Comparison of ENCODE assay signal across 8 cellular contexts in genomic region chrY:12661974-12662670, GRCh38. TPM values are rescaled to one million over a fixed set of nuclear protein-coding genes. Genes with fewer than 3 reads are reported as not detected.
A peak's percentile ranks its signal among the peaks of the same experiment; 100 is the strongest.
DNase-seq lines count a peak whose midpoint lies in the region; ATAC-seq and FAIRE-seq lines count a peak whose summit lies in the region.

No MANE protein-coding gene starts in this region.

- H3K4me3 Mint-ChIP-seq in activated naive CD4-positive, alpha-beta T cell treated with anti-CD3 and anti-CD28 coated beads for 36 hours = peak overlapping the region; percentile 92

- H3K36me3 Mint-ChIP-seq in activated naive CD4-positive, alpha-beta T cell treated with anti-CD3 and anti-CD28 coated beads for 36 hours (ENCODE audit: low read depth) = peaks cover 18% of the 10 kb centered on the region

- CTCF ChIA-PET in activated naive CD4-positive, alpha-beta T cell treated with anti-CD3 and anti-CD28 coated beads for 36 hours (lab: Charles Lee) = no interaction called here

- DNase-seq in GM18507 (ENCODE audit: extremely low spot score, insufficient read length, low read depth) (peak; percentile 42), left kidney (ENCODE audit: low read depth, low spot score) (peak; percentile 91), substantia nigra (lab: John Stamatoyannopoulos, UW) (peak in 27 of 49 donors; percentile 0 to 63 (median 24)), RKO (ENCODE audit: low spot score) (no peak), NAMALWA (ENCODE audit: low spot score) (no peak)
- peak; percentile 86 for DNase-seq in activated naive CD4-positive, alpha-beta T cell treated with anti-CD3 and anti-CD28 coated beads for 36 hours

- H3K9me3 Mint-ChIP-seq in activated naive CD4-positive, alpha-beta T cell treated with anti-CD3 and anti-CD28 coated beads for 36 hours = no peaks in the 10 kb centered on the region

- peak; percentile 66 for FAIRE-seq in GM18507 (lab: Jason Lieb, UNC)

- H3K27me3 Mint-ChIP-seq in activated naive CD4-positive, alpha-beta T cell treated with anti-CD3 and anti-CD28 coated beads for 36 hours (ENCODE audit: low read depth) = no peaks in the 10 kb centered on the region

- peaks cover 32% of the 10 kb centered on the region for H3K36me3 ChIP-seq in KOPT-K1 (ENCODE audit: insufficient read depth, low read length)

- H3K27ac Mint-ChIP-seq in activated naive CD4-positive, alpha-beta T cell treated with anti-CD3 and anti-CD28 coated beads for 36 hours = peak overlapping the region; percentile 98

- intact Hi-C loops in activated naive CD4-positive, alpha-beta T cell treated with anti-CD3 and anti-CD28 coated beads for 36 hours (cut with micrococcal nuclease) = loop anchor here (1.0 to 2.0 kb wide), 4 partner anchors 71 to 817 kb away; partner anchors contain the start of gene DDX3Y

- H3K4me1 Mint-ChIP-seq in activated naive CD4-positive, alpha-beta T cell treated with anti-CD3 and anti-CD28 coated beads for 36 hours (ENCODE audit: low read depth) = peaks cover 23% of the 10 kb centered on the region

- no peak for ATAC-seq in GM19395 (IDR thresholded peaks at IDR 0.05; ENCODE audit: unreplicated experiment)

- H3K27ac ChIP-seq in KOPT-K1 (ENCODE audit: low read depth, low read length, poor library complexity, severe bottlenecking) (peak overlapping the region; percentile 91), substantia nigra (ENCODE audit: low read depth, low read length, poor library complexity, severe bottlenecking) (peak overlapping the region; percentile 42)

- no peaks in the 10 kb centered on the region for H3K9me3 ChIP-seq in KOPT-K1 (ENCODE audit: insufficient read depth, low read length, poor library complexity, severe bottlenecking)

RNA-seq across cellular contexts. Expression of gene USP9Y, which starts 38.9 kb away (rescaled TPM):
- 10 to 100 TPM; 12.7 to 14.6 TPM for total RNA-seq in activated naive CD4-positive, alpha-beta T cell treated with anti-CD3 and anti-CD28 coated beads for 36 hours

Comparison
In these comparisons a context has a peak if more than half of its experiments do, and no peak if none do; other contexts are left out.
1. DNase-seq: peak in GM18507 (single experiment), activated naive CD4-positive, alpha-beta T cell treated with anti-CD3 and anti-CD28 coated beads for 36 hours (single experiment), left kidney (single experiment) and substantia nigra (27 of 49); none in RKO (single experiment) and NAMALWA (single experiment).